ENCODE assay signal across 1 cellular context in genomic region chr7:29146082-29146706, GRCh38.
TF ChIP-seq lines count a peak whose summit lies in the region.

TSS of gene CPVL (minus strand) at chr7:29146537. CDS start at chr7:29121061, 25,476 bp downstream.

TF ChIP-seq in K562, 482 proteins besides CTCF, POLR2A, EP300 and RAD21 (continued from another document):
- TF ChIP-seq SRSF3 (IDR thresholded peaks at IDR 0.05; ENCODE audit: insufficient read depth, low read length) (no peak), E2F8 (IDR thresholded peaks at IDR 0.05; ENCODE audit: low read depth, partially characterized antibody) (no peak), KAT7 (CRISPR knock-in tag; IDR thresholded peaks at IDR 0.05; ENCODE audit: borderline replicate concordance) (peak; percentile 49; the same call in 1 of the 2 replicates), MAX (CRISPR knock-in tag; IDR thresholded peaks at IDR 0.05) (peak; percentile 52; the same call in 1 of the 2 replicates), GABPB1 (CRISPR knock-in tag; IDR thresholded peaks at IDR 0.05) (peak; percentile 37; the same call in 1 of the 2 replicates), USF1 (CRISPR knock-in tag; IDR thresholded peaks at IDR 0.05) (peak; percentile 84), ZNF75A (CRISPR knock-in tag; IDR thresholded peaks at IDR 0.05) (no peak), EZH2 (IDR thresholded peaks at IDR 0.05; ENCODE audit: borderline replicate concordance, low read depth, low read length) (no peak), KDM5B (IDR thresholded peaks at IDR 0.05; ENCODE audit: insufficient replicate concordance, low read depth, low read length) (peak; percentile 35), LCOR (CRISPR knock-in tag; IDR thresholded peaks at IDR 0.05) (0 out of 2 replicates have a peak, but pooled peaks have one; percentile 69), L3MBTL2 (IDR thresholded peaks at IDR 0.05) (no peak), TCFL5 (CRISPR knock-in tag; conservative IDR thresholded peaks at IDR 0.05) (no peak), SREBF2 (CRISPR knock-in tag; IDR thresholded peaks at IDR 0.05) (no peak)
- TF ChIP-seq, protein P1, sequence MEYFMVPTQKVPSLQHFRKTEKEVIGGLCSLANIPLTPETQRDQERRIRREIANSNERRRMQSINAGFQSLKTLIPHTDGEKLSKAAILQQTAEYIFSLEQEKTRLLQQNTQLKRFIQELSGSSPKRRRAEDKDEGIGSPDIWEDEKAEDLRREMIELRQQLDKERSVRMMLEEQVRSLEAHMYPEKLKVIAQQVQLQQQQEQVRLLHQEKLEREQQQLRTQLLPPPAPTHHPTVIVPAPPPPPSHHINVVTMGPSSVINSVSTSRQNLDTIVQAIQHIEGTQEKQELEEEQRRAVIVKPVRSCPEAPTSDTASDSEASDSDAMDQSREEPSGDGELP (CRISPR knock-in tag; IDR thresholded peaks at IDR 0.05; ENCODE audit: borderline replicate concordance) = peak; percentile 61; the same call in 1 of the 2 replicates
- TF ChIP-seq, protein P2, sequence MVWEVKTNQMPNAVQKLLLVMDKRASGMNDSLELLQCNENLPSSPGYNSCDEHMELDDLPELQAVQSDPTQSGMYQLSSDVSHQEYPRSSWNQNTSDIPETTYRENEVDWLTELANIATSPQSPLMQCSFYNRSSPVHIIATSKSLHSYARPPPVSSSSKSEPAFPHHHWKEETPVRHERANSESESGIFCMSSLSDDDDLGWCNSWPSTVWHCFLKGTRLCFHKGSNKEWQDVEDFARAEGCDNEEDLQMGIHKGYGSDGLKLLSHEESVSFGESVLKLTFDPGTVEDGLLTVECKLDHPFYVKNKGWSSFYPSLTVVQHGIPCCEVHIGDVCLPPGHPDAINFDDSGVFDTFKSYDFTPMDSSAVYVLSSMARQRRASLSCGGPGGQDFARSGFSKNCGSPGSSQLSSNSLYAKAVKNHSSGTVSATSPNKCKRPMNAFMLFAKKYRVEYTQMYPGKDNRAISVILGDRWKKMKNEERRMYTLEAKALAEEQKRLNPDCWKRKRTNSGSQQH (CRISPR knock-in tag; IDR thresholded peaks at IDR 0.05) = no peak
